22 cellular contexts compared by ENCODE assay signal in genomic region chr4:158111241-158111640, GRCh38.
"Had no signal": no experiment of that assay in that cellular context is flagged by ENCODE, and none has a peak within 500 bp of the region (broad histone marks: within the 10 kb centered on the region; RNA-seq: fewer than 3 reads in every experiment).

No MANE protein-coding gene starts in this region.

- H3K4me3 ChIP-seq: adrenal gland, coronary artery, mucosa of descending colon, prostate gland, right atrium auricular region, suprapubic skin, transverse colon, uterus had no signal

- H3K36me3 ChIP-seq: adrenal gland, prostate gland, right atrium auricular region, suprapubic skin, transverse colon, uterus, WERI-Rb-1 had no signal

- DNase-seq: activated CD4-positive, alpha-beta T cell treated with anti-CD3 and anti-CD28 coated beads, Interleukin-2, amount 50 U/mL, for 4 hours; activated gamma-delta T cell; adrenal gland; central memory CD4-positive, alpha-beta T cell; foreskin melanocyte; glutamatergic neuron; left ventricle myocardium superior; mucosa of descending colon; naive B cell; stimulated activated CD4-positive, alpha-beta T cell treated with anti-CD3 and anti-CD28 coated beads, Interleukin-2, amount 100 ng/mL, for 24 hours; stimulated activated naive CD8-positive, alpha-beta T cell treated with anti-CD3 and anti-CD28 coated beads, Interleukin-15, amount 100 ng/mL, for 72 hours; T1000; transverse colon; uterus; WERI-Rb-1 had no signal

- H3K4me3 Mint-ChIP-seq: activated naive CD4-positive, alpha-beta T cell treated with anti-CD3 and anti-CD28 coated beads, Interleukin-2, amount 50 U/mL, for 24 hours; memory B cell; naive B cell; stimulated activated naive CD8-positive, alpha-beta T cell treated with anti-CD3 and anti-CD28 coated beads, Interleukin-15, amount 100 ng/mL, for 72 hours had no signal

- H3K27ac ChIP-seq: coronary artery, prostate gland, right atrium auricular region, suprapubic skin, transverse colon, uterus, WERI-Rb-1 had no signal

- FAIRE-seq: endometrium had no signal

- H3K27ac Mint-ChIP-seq: activated naive CD4-positive, alpha-beta T cell treated with anti-CD3 and anti-CD28 coated beads, Interleukin-2, amount 50 U/mL, for 24 hours; memory B cell; naive B cell; stimulated activated naive CD8-positive, alpha-beta T cell treated with anti-CD3 and anti-CD28 coated beads, Interleukin-15, amount 100 ng/mL, for 72 hours had no signal

- H3K9me3 Mint-ChIP-seq: activated naive CD4-positive, alpha-beta T cell treated with anti-CD3 and anti-CD28 coated beads, Interleukin-2, amount 50 U/mL, for 24 hours had no signal

- ATAC-seq: left ventricle myocardium superior; mucosa of descending colon; stimulated activated naive CD8-positive, alpha-beta T cell treated with anti-CD3 and anti-CD28 coated beads, Interleukin-15, amount 100 ng/mL, for 72 hours had no signal

- H3K27me3 Mint-ChIP-seq: memory B cell; stimulated activated naive CD8-positive, alpha-beta T cell treated with anti-CD3 and anti-CD28 coated beads, Interleukin-15, amount 100 ng/mL, for 72 hours had no signal

- H3K27me3 ChIP-seq: adrenal gland, right atrium auricular region, suprapubic skin, transverse colon, uterus had no signal

- H3K36me3 Mint-ChIP-seq: activated naive CD4-positive, alpha-beta T cell treated with anti-CD3 and anti-CD28 coated beads, Interleukin-2, amount 50 U/mL, for 24 hours; memory B cell; naive B cell had no signal

- H3K4me1 ChIP-seq: prostate gland, right atrium auricular region, suprapubic skin, transverse colon, uterus had no signal

- H3K4me1 Mint-ChIP-seq: activated naive CD4-positive, alpha-beta T cell treated with anti-CD3 and anti-CD28 coated beads, Interleukin-2, amount 50 U/mL, for 24 hours; memory B cell; naive B cell; stimulated activated naive CD8-positive, alpha-beta T cell treated with anti-CD3 and anti-CD28 coated beads, Interleukin-15, amount 100 ng/mL, for 72 hours had no signal

- H3K9me3 ChIP-seq: adrenal gland, mucosa of descending colon, prostate gland, right atrium auricular region, suprapubic skin, transverse colon, uterus had no signal
